ENCODE assay signal across 8 cellular contexts in the genomic region with DNA sequence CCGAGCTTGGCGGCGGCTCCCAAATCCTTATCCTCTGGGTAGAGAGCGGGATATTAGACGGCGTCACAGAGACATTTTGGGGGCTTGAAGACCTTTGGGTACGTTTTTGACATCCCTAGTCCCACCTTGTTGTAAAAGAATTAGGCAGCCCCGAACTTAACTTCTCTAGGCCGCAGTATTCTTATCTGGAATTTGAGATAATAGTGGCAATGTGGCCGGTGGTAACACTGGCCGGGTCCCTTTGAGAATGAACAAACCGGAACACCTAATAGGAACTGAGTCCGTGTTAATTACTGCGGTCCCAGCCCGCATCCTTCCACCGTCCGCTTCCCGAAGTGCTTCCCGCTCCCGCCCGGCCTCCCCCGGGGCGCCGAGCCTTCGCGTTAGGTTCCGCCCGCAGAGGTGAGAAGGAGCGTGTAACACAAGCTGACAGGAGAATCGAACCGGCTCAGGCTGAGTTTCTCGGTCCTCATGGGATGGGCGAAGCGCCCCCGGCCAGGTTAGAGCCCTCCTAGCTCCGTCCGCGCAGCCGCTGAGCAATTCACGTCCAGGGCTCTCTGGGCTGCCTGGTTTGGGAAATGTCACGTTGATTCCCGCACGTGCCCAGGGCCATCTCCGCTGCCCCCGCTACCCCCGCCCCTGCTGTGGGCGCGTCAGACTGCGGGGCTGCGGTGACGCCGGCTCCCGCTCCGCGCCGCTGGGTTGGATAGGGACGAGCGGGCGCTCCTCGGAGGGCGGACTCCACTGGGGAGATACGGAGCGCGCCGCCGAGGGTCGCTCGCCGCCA. TPM values are rescaled to one million over a fixed set of nuclear protein-coding genes. Genes with fewer than 3 reads are reported as not detected.
A peak's percentile ranks its signal among the peaks of the same experiment; 100 is the strongest.
DNase-seq lines count a peak whose midpoint lies in the region; ATAC-seq, FAIRE-seq and TF ChIP-seq lines count a peak whose summit lies in the region.

No MANE protein-coding gene starts in this region.

- H4K5ac ChIP-seq in H1 (ENCODE audit: insufficient read length, low read depth, low read length): no peak overlapping the region

- no peak overlapping the region for H2BK20ac ChIP-seq in H1 (ENCODE audit: low read length)

- H3K27me3 ChIP-seq in H1 (replicated peaks in 1 of 4; ENCODE audit: control insufficient read depth in 3 of 4, extremely low read depth in 1 of 4, insufficient read depth in 3 of 4, low read length in 3 of 4): peaks cover 10 to 39% (median 31%) of the 10 kb centered on the region in 4 experiments
- H3K27me3 ChIP-seq in transverse colon: peaks cover 50% of the 10 kb centered on the region

- POLR2A ChIA-PET in H1 (lab: Charles Lee; ENCODE audit: partially characterized antibody): interaction anchor here (1.0 to 1.4 kb wide), 2 partner anchors 61 to 450 kb away, joined by 3 to 4 read pairs; a partner anchor contains a TSS

- peak overlapping the region; percentile 21 to 61 (median 49) for H3K4me3 ChIP-seq in H1 (ENCODE audit: extremely low read depth in 1 of 4, insufficient read depth in 2 of 4, low read depth in 3 of 4, low read length in 4 of 4)
- H3K4me3 ChIP-seq in transverse colon: peak overlapping the region; percentile 10 to 57 (median 32)

- peak; percentile 37 for ATAC-seq in memory B cell (ENCODE audit: low read depth)

- H3K79me1 ChIP-seq in H1 (ENCODE audit: low read depth, low read length): no peaks in the 10 kb centered on the region

- TF ChIP-seq CTCF in H1 (IDR thresholded peaks at IDR 0.05; ENCODE audit: control extremely low read depth in 1 of 3, insufficient read depth in 1 of 3, low read depth in 1 of 3, low read length in 3 of 3): 0 out of 4 replicates have a peak, but pooled peaks of 1 of the 3 experiments have one; percentile 12
- no peak for TF ChIP-seq CTCF in transverse colon (IDR thresholded peaks at IDR 0.05)

- no peak overlapping the region for H2BK120ac ChIP-seq in H1 (replicated peaks; ENCODE audit: low read depth, low read length)

- TF ChIP-seq EP300 in H1 (IDR thresholded peaks at IDR 0.05; ENCODE audit: borderline replicate concordance in 1 of 2, low read depth in 2 of 2, low read length in 2 of 2) (no peak), transverse colon (IDR thresholded peaks at IDR 0.05; ENCODE audit: low read depth) (no peak)

- no peak overlapping the region for H3K4ac ChIP-seq in H1 (replicated peaks; ENCODE audit: insufficient read length, low read depth, low read length)

- H3K9me3 Mint-ChIP-seq in activated naive CD4-positive, alpha-beta T cell treated with anti-CD3 and anti-CD28 coated beads, Interleukin-2, amount 10 ng/mL, durations not matched to agents 7 days and 5 days: no peaks in the 10 kb centered on the region
- H3K9me3 Mint-ChIP-seq in memory B cell: no peaks in the 10 kb centered on the region
- H3K9me3 Mint-ChIP-seq in activated T-helper 1 cell treated with anti-CD3 and anti-CD28 coated beads, Interleukin-12 subunit alpha, Interleukin-12 subunit beta, Interleukin-2, Interleukin-4 antibody, amounts not matched to agents 30 ng/mL and 10 ng/mL and 1 ng/mL, durations not matched to agents 14 hours and 24 hours and 36 hours: no peaks in the 10 kb centered on the region

- H2AK5ac ChIP-seq in H1 (ENCODE audit: low read depth, low read length): no peak overlapping the region

- no peak overlapping the region for H2BK12ac ChIP-seq in H1 (ENCODE audit: low read depth, low read length)

- peaks cover 2 to 11% (median 5%) of the 10 kb centered on the region in 4 experiments for H3K4me1 ChIP-seq in H1 (replicated peaks in 1 of 4; ENCODE audit: control insufficient read depth in 3 of 4, insufficient read depth in 4 of 4, low read length in 3 of 4)
- peaks cover 4 to 19% (median 18%) of the 10 kb centered on the region in 4 donors for H3K4me1 ChIP-seq in transverse colon

- no peak overlapping the region for H3K18ac ChIP-seq in H1 (ENCODE audit: extremely low read depth, low read length)

- 0 out of 4 replicates have a peak, but pooled peaks of 1 of the 2 experiments have one; percentile 18 for TF ChIP-seq RAD21 in H1 (IDR thresholded peaks at IDR 0.05 in 1 of 2, conservative IDR thresholded peaks at IDR 0.05 in 1 of 2; ENCODE audit: low read depth in 2 of 2, low read length in 2 of 2)

- peaks cover 15% of the 10 kb centered on the region for H3K4me1 Mint-ChIP-seq in activated naive CD4-positive, alpha-beta T cell treated with anti-CD3 and anti-CD28 coated beads, Interleukin-2, amount 10 ng/mL, durations not matched to agents 7 days and 5 days
- peaks cover 13% of the 10 kb centered on the region for H3K4me1 Mint-ChIP-seq in memory B cell
- peaks cover 10% of the 10 kb centered on the region for H3K4me1 Mint-ChIP-seq in activated T-helper 1 cell treated with anti-CD3 and anti-CD28 coated beads, Interleukin-12 subunit alpha, Interleukin-12 subunit beta, Interleukin-2, Interleukin-4 antibody, amounts not matched to agents 30 ng/mL and 10 ng/mL and 1 ng/mL, durations not matched to agents 14 hours and 24 hours and 36 hours (ENCODE audit: low read depth)

- TF ChIP-seq POLR2A in H1 (IDR thresholded peaks at IDR 0.05; ENCODE audit: control extremely low read depth in 1 of 2, low read depth in 2 of 2, low read length in 2 of 2) (no peak), transverse colon (IDR thresholded peaks at IDR 0.05) (no peak)

- no peak overlapping the region for H3K4me3 Mint-ChIP-seq in activated naive CD4-positive, alpha-beta T cell treated with anti-CD3 and anti-CD28 coated beads, Interleukin-2, amount 10 ng/mL, durations not matched to agents 7 days and 5 days
- peak overlapping the region; percentile 58 for H3K4me3 Mint-ChIP-seq in memory B cell
- no peak overlapping the region for H3K4me3 Mint-ChIP-seq in activated T-helper 1 cell treated with anti-CD3 and anti-CD28 coated beads, Interleukin-12 subunit alpha, Interleukin-12 subunit beta, Interleukin-2, Interleukin-4 antibody, amounts not matched to agents 30 ng/mL and 10 ng/mL and 1 ng/mL, durations not matched to agents 14 hours and 24 hours and 36 hours

- in situ Hi-C loops in transverse colon (cut with MboI; ENCODE audit: low pct_ligation_motif_present in 1 of 4, low pct_unique_long_range_greater_than_20kb in 1 of 4, low sequenced_read_pairs in 3 of 4): loop anchor here (10.0 to 25.0 kb wide), 5 partner anchors 107 to 395 kb away; no protein-coding TSS in a partner anchor

- H3K23ac ChIP-seq in H1 (ENCODE audit: insufficient read length): no peak overlapping the region

- peaks cover 7% of the 10 kb centered on the region; the same call in 1 of the 2 replicates for H3K23me2 ChIP-seq in H1 (ENCODE audit: low read depth, low read length)

- no peaks in the 10 kb centered on the region for H3K9me3 ChIP-seq in H1 (ENCODE audit: insufficient read depth in 2 of 2, low read depth in 1 of 2, low read length in 1 of 2)
- H3K9me3 ChIP-seq in transverse colon: no peaks in the 10 kb centered on the region

- H3K79me2 ChIP-seq in H1 (ENCODE audit: control insufficient read depth in 1 of 2, insufficient read depth in 2 of 2, low read length in 2 of 2): no peaks in the 10 kb centered on the region

- H4K8ac ChIP-seq in H1 (ENCODE audit: extremely low read depth, insufficient read depth, low read length): peak overlapping the region; percentile 88

- H3K36me3 ChIP-seq in H1 (ENCODE audit: control insufficient read depth in 2 of 4, insufficient read depth in 4 of 4, low read length in 3 of 4) (no peaks in the 10 kb centered on the region), transverse colon (no peaks in the 10 kb centered on the region)

- intact Hi-C loops in transverse colon (cut with DNase I; ENCODE audit: low total_unique reads): no loop called here
- intact Hi-C loops in activated T-helper 1 cell treated with anti-CD3 and anti-CD28 coated beads, Interleukin-12 subunit alpha, Interleukin-12 subunit beta, Interleukin-2, Interleukin-4 antibody, amounts not matched to agents 30 ng/mL and 10 ng/mL and 1 ng/mL, durations not matched to agents 14 hours and 24 hours and 36 hours (cut with micrococcal nuclease): loop anchor here (5.0 kb wide), 2 partner anchors 163 to 757 kb away; a partner anchor contains a TSS

- H3K27ac ChIP-seq in H1 (ENCODE audit: low read depth, low read length): no peak overlapping the region
- peak overlapping the region in 2 of 4 donors; percentile 0 to 44 for H3K27ac ChIP-seq in transverse colon

- H4K91ac ChIP-seq in H1 (replicated peaks; ENCODE audit: insufficient read length, low read length): no peak overlapping the region

- 10% methylated on average over 67 of the region's 69 CpGs; no CpG with 5 or more reads in 1 of the 2 experiments for WGBS in H1 (ENCODE audit: extremely low coverage in 1 of 2, insufficient coverage in 1 of 2, insufficient read length in 1 of 2, insufficient replicate concordance in 2 of 2, low coverage in 1 of 2, low lambda C conversion rate in 2 of 2, missing lambda C conversion rate in 1 of 2), 2 experiments
- WGBS in transverse colon (ENCODE audit: low coverage in 1 of 2), 2 donors: 19% methylated on average over 54 of the region's 69 CpGs; no CpG with 5 or more reads in 1 of the 2 donors

- no peak overlapping the region for H2AFZ ChIP-seq in H1 (ENCODE audit: low read length)

- peaks cover 0 to 3% of the 10 kb centered on the region in 2 experiments for H4K20me1 ChIP-seq in H1 (replicated peaks in 1 of 2; ENCODE audit: control insufficient read depth in 1 of 2, insufficient read depth in 2 of 2, low read length in 2 of 2)

- FAIRE-seq in H1 (lab: Jason Lieb, UNC): no peak

- H3K14ac ChIP-seq in H1 (ENCODE audit: insufficient read length): no peak overlapping the region

- H3K56ac ChIP-seq in H1 (replicated peaks; ENCODE audit: insufficient read length, low read depth, low read length): no peak overlapping the region

- no peak overlapping the region for H3K9ac ChIP-seq in H1 (replicated peaks in 1 of 4; ENCODE audit: extremely low read depth in 1 of 4, low read depth in 3 of 4, low read length in 3 of 4)

- DNase-seq in activated naive CD4-positive, alpha-beta T cell treated with anti-CD3 and anti-CD28 coated beads, Interleukin-2, amount 50 U/mL, for 16 hours: peak; percentile 17
- no peak for DNase-seq in activated naive CD4-positive, alpha-beta T cell treated with anti-CD3 and anti-CD28 coated beads, Interleukin-2, amount 10 ng/mL, durations not matched to agents 7 days and 5 days
- DNase-seq in H1 (ENCODE audit: low read depth in 1 of 2, low spot score in 2 of 2): peak in 1 of 2 experiments; percentile 75
- peak in 1 of 2 donors; percentile 16 for DNase-seq in memory B cell (ENCODE audit: low spot score in 2 of 2)
- no peak for DNase-seq in transverse colon
- no peak for DNase-seq in KG1 (lab: John Stamatoyannopoulos, UW)
- no peak for DNase-seq in NK-92 (lab: John Stamatoyannopoulos, UW; ENCODE audit: unreplicated experiment)
- DNase-seq in activated T-helper 1 cell treated with anti-CD3 and anti-CD28 coated beads, Interleukin-12 subunit alpha, Interleukin-12 subunit beta, Interleukin-2, Interleukin-4 antibody, amounts not matched to agents 30 ng/mL and 10 ng/mL and 1 ng/mL, durations not matched to agents 14 hours and 24 hours and 36 hours (ENCODE audit: low spot score): no peak

- no peak overlapping the region for H3K27ac Mint-ChIP-seq in activated naive CD4-positive, alpha-beta T cell treated with anti-CD3 and anti-CD28 coated beads, Interleukin-2, amount 10 ng/mL, durations not matched to agents 7 days and 5 days
- H3K27ac Mint-ChIP-seq in memory B cell: no peak overlapping the region
- no peak overlapping the region for H3K27ac Mint-ChIP-seq in activated T-helper 1 cell treated with anti-CD3 and anti-CD28 coated beads, Interleukin-12 subunit alpha, Interleukin-12 subunit beta, Interleukin-2, Interleukin-4 antibody, amounts not matched to agents 30 ng/mL and 10 ng/mL and 1 ng/mL, durations not matched to agents 14 hours and 24 hours and 36 hours

- H3K27me3 Mint-ChIP-seq in activated naive CD4-positive, alpha-beta T cell treated with anti-CD3 and anti-CD28 coated beads, Interleukin-2, amount 10 ng/mL, durations not matched to agents 7 days and 5 days: peaks cover 59% of the 10 kb centered on the region
- H3K27me3 Mint-ChIP-seq in memory B cell: peaks cover 15% of the 10 kb centered on the region
- H3K27me3 Mint-ChIP-seq in activated T-helper 1 cell treated with anti-CD3 and anti-CD28 coated beads, Interleukin-12 subunit alpha, Interleukin-12 subunit beta, Interleukin-2, Interleukin-4 antibody, amounts not matched to agents 30 ng/mL and 10 ng/mL and 1 ng/mL, durations not matched to agents 14 hours and 24 hours and 36 hours (ENCODE audit: insufficient read depth): peaks cover 49% of the 10 kb centered on the region

- H3K36me3 Mint-ChIP-seq in activated naive CD4-positive, alpha-beta T cell treated with anti-CD3 and anti-CD28 coated beads, Interleukin-2, amount 10 ng/mL, durations not matched to agents 7 days and 5 days: no peaks in the 10 kb centered on the region
- peaks cover 4% of the 10 kb centered on the region for H3K36me3 Mint-ChIP-seq in memory B cell
- no peaks in the 10 kb centered on the region for H3K36me3 Mint-ChIP-seq in activated T-helper 1 cell treated with anti-CD3 and anti-CD28 coated beads, Interleukin-12 subunit alpha, Interleukin-12 subunit beta, Interleukin-2, Interleukin-4 antibody, amounts not matched to agents 30 ng/mL and 10 ng/mL and 1 ng/mL, durations not matched to agents 14 hours and 24 hours and 36 hours (ENCODE audit: low read depth)

- CTCF ChIA-PET in activated naive CD4-positive, alpha-beta T cell treated with anti-CD3 and anti-CD28 coated beads, Interleukin-2, amount 10 ng/mL, durations not matched to agents 7 days and 5 days (lab: Charles Lee): interaction anchor here (10.1 kb wide), 1 partner anchor 393 kb away, joined by 164 read pairs; no protein-coding TSS in a partner anchor
- CTCF ChIA-PET in H1 (lab: Charles Lee; ENCODE audit: partially characterized antibody): interaction anchor here (0.6 to 10.6 kb wide), 14 partner anchors 11 to 397 kb away, joined by 3 to 273 read pairs (median 3); a partner anchor contains a TSS

- H2BK5ac ChIP-seq in H1 (ENCODE audit: low read depth, low read length): 0 out of 2 replicates have a peak overlapping the region, but pooled peaks have one; percentile 77

- H2BK15ac ChIP-seq in H1 (ENCODE audit: low read length): no peak overlapping the region

- peak overlapping the region; percentile 54 to 74 for H3K4me2 ChIP-seq in H1 (ENCODE audit: insufficient read depth in 1 of 2, low read depth in 2 of 2, low read length in 2 of 2)

RNA-seq across cellular contexts. Expression of a gene that starts 0.8 kb away (rescaled TPM):
- 10.5 and 12.5 TPM in 2 replicates for total RNA-seq in H1 (2021; fragmentation: NEBNext Ultra II Directional; extraction: Animal tissue kit (Norgen Biotek cat#: 25700))
- 4.8 and 8.1 TPM in 2 replicates for polyA plus RNA-seq in H1 (2011; rRNA removed)
- 5.9 TPM for polyA plus RNA-seq in H1 (2011; cell fraction: cytosol; rRNA removed)
- polyA plus RNA-seq in H1 (2011; cell fraction: nucleus; rRNA removed): 4.8 TPM
- polyA plus RNA-seq in H1 (2012, experiment 1 of 2): 3.9 to 4.6 TPM (median 4.3 TPM) in 4 replicates
- polyA plus RNA-seq in H1 (2012, experiment 2 of 2): 4.2 TPM
- 7.2 TPM for polyA plus RNA-seq in H1 (2013, experiment 1 of 2)
- polyA plus RNA-seq in H1 (2013, experiment 2 of 2): 8.0 TPM
- polyA minus RNA-seq in H1 (2011; rRNA and poly(A)+ RNA removed): 6.2 and 6.8 TPM in 2 replicates
- 9.5 TPM for polyA minus RNA-seq in H1 (2011; cell fraction: cytosol; rRNA and poly(A)+ RNA removed)
- polyA minus RNA-seq in H1 (2011; cell fraction: nucleus; rRNA and poly(A)+ RNA removed): 4.2 TPM
- total RNA-seq in transverse colon: 10 to 100 TPM in 1 of 4 donors, 1 to 10 TPM in 3; 4.6 to 13.5 (median 7.2) TPM
- total RNA-seq in activated T-helper 1 cell treated with anti-CD3 and anti-CD28 coated beads, Interleukin-12 subunit alpha, Interleukin-12 subunit beta, Interleukin-2, Interleukin-4 antibody, amounts not matched to agents 30 ng/mL and 10 ng/mL and 1 ng/mL, durations not matched to agents 14 hours and 24 hours and 36 hours: not detected in 2 replicates
